1 cellular context compared by ENCODE assay signal in genomic region chr22:31734512-31734911, GRCh38.
TF ChIP-seq lines count a peak whose summit lies in the region.

No MANE protein-coding gene starts in this region.

TF ChIP-seq in HepG2, 621 proteins besides CTCF, POLR2A, EP300 and RAD21:
- TF ChIP-seq ZNF619 (CRISPR knock-in tag; IDR thresholded peaks at IDR 0.05) (no peak), NFKBIZ (CRISPR knock-in tag; IDR thresholded peaks at IDR 0.05) (no peak), ZNF569 (CRISPR knock-in tag; IDR thresholded peaks at IDR 0.05; ENCODE audit: borderline replicate concordance) (no peak), ZNF317 (CRISPR knock-in tag; IDR thresholded peaks at IDR 0.05) (no peak), SP1 (IDR thresholded peaks at IDR 0.05) (no peak), SP1 (CRISPR knock-in tag; IDR thresholded peaks at IDR 0.05) (no peak), ZNF878 (CRISPR knock-in tag; IDR thresholded peaks at IDR 0.05) (no peak), SMARCC2 (IDR thresholded peaks at IDR 0.05) (no peak), ZNF260 (CRISPR knock-in tag; IDR thresholded peaks at IDR 0.05; ENCODE audit: borderline replicate concordance, low read depth) (no peak)
